Comparison of ENCODE assay signal across 1 cellular context in genomic region chr12:104478396-104479140, GRCh38.
A peak's percentile ranks its signal among the peaks of the same experiment; 100 is the strongest.
TF ChIP-seq lines count a peak whose summit lies in the region.

No MANE protein-coding gene starts in this region.

TF ChIP-seq in GM12878, 131 proteins besides CTCF, POLR2A, EP300 and RAD21 (continued from another document and continues in another):
- TF ChIP-seq CEBPZ (IDR thresholded peaks at IDR 0.05; ENCODE audit: low read depth, low read length) = no peak
- TF ChIP-seq SMAD5 (IDR thresholded peaks at IDR 0.05; ENCODE audit: low read depth) = no peak
- TF ChIP-seq MEF2B (IDR thresholded peaks at IDR 0.05; ENCODE audit: partially characterized antibody, poor library complexity, severe bottlenecking) = peak; percentile 94
- no peak for TF ChIP-seq SUZ12 (IDR thresholded peaks at IDR 0.05; ENCODE audit: unreplicated experiment)
- TF ChIP-seq NFIC (IDR thresholded peaks at IDR 0.05; ENCODE audit: low read depth, low read length) = peak; percentile 97
- TF ChIP-seq TCF7 (IDR thresholded peaks at IDR 0.05; ENCODE audit: borderline replicate concordance) = no peak
- TF ChIP-seq, protein P1, sequence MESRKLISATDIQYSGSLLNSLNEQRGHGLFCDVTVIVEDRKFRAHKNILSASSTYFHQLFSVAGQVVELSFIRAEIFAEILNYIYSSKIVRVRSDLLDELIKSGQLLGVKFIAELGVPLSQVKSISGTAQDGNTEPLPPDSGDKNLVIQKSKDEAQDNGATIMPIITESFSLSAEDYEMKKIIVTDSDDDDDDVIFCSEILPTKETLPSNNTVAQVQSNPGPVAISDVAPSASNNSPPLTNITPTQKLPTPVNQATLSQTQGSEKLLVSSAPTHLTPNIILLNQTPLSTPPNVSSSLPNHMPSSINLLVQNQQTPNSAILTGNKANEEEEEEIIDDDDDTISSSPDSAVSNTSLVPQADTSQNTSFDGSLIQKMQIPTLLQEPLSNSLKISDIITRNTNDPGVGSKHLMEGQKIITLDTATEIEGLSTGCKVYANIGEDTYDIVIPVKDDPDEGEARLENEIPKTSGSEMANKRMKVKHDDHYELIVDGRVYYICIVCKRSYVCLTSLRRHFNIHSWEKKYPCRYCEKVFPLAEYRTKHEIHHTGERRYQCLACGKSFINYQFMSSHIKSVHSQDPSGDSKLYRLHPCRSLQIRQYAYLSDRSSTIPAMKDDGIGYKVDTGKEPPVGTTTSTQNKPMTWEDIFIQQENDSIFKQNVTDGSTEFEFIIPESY (IDR thresholded peaks at IDR 0.05) = no peak
- 0 out of 2 replicates have a peak, but pooled peaks have one; percentile 37 for TF ChIP-seq STAT1 (conservative IDR thresholded peaks at IDR 0.05)
- TF ChIP-seq BMI1 (IDR thresholded peaks at IDR 0.05; ENCODE audit: borderline replicate concordance) = no peak
- no peak for TF ChIP-seq NRF1 (conservative IDR thresholded peaks at IDR 0.05; ENCODE audit: low read depth, low read length)
- TF ChIP-seq DPF2 (IDR thresholded peaks at IDR 0.05) = peak; percentile 91
- TF ChIP-seq, protein P2, sequence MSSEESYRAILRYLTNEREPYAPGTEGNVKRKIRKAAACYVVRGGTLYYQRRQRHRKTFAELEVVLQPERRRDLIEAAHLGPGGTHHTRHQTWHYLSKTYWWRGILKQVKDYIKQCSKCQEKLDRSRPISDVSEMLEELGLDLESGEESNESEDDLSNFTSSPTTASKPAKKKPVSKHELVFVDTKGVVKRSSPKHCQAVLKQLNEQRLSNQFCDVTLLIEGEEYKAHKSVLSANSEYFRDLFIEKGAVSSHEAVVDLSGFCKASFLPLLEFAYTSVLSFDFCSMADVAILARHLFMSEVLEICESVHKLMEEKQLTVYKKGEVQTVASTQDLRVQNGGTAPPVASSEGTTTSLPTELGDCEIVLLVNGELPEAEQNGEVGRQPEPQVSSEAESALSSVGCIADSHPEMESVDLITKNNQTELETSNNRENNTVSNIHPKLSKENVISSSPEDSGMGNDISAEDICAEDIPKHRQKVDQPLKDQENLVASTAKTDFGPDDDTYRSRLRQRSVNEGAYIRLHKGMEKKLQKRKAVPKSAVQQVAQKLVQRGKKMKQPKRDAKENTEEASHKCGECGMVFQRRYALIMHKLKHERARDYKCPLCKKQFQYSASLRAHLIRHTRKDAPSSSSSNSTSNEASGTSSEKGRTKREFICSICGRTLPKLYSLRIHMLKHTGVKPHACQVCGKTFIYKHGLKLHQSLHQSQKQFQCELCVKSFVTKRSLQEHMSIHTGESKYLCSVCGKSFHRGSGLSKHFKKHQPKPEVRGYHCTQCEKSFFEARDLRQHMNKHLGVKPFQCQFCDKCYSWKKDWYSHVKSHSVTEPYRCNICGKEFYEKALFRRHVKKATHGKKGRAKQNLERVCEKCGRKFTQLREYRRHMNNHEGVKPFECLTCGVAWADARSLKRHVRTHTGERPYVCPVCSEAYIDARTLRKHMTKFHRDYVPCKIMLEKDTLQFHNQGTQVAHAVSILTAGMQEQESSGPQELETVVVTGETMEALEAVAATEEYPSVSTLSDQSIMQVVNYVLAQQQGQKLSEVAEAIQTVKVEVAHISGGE (CRISPR knock-in tag; IDR thresholded peaks at IDR 0.05) = no peak
- no peak for TF ChIP-seq NFXL1 (IDR thresholded peaks at IDR 0.05; ENCODE audit: borderline replicate concordance)
- TF ChIP-seq WRNIP1 (IDR thresholded peaks at IDR 0.05; ENCODE audit: borderline replicate concordance, low read depth, low read length) = peak; percentile 56; the same call in 1 of the 2 replicates
- TF ChIP-seq IKZF1 (conservative IDR thresholded peaks at IDR 0.05) = peak; percentile 98
- peak; percentile 60 for TF ChIP-seq RELA (IDR thresholded peaks at IDR 0.05; ENCODE audit: borderline replicate concordance, partially characterized antibody)
- TF ChIP-seq CHD4 (IDR thresholded peaks at IDR 0.05) = no peak
- no peak; the same call in 1 of the 2 replicates for TF ChIP-seq LARP7 (IDR thresholded peaks at IDR 0.05)
- peak; percentile 40; the same call in 1 of the 2 replicates for TF ChIP-seq JUNB (IDR thresholded peaks at IDR 0.05)
- no peak for TF ChIP-seq YBX1 (IDR thresholded peaks at IDR 0.05)
- no peak for TF ChIP-seq USF1 (IDR thresholded peaks at IDR 0.05; ENCODE audit: borderline replicate concordance, extremely low read length, insufficient read depth, low read depth, low read length)
- TF ChIP-seq ZNF384 (IDR thresholded peaks at IDR 0.05; ENCODE audit: borderline replicate concordance, low read depth, low read length) = no peak
- TF ChIP-seq ZNF207 (IDR thresholded peaks at IDR 0.05; ENCODE audit: borderline replicate concordance) = peak; percentile 60; the same call in 1 of the 2 replicates
- TF ChIP-seq, protein P3, sequence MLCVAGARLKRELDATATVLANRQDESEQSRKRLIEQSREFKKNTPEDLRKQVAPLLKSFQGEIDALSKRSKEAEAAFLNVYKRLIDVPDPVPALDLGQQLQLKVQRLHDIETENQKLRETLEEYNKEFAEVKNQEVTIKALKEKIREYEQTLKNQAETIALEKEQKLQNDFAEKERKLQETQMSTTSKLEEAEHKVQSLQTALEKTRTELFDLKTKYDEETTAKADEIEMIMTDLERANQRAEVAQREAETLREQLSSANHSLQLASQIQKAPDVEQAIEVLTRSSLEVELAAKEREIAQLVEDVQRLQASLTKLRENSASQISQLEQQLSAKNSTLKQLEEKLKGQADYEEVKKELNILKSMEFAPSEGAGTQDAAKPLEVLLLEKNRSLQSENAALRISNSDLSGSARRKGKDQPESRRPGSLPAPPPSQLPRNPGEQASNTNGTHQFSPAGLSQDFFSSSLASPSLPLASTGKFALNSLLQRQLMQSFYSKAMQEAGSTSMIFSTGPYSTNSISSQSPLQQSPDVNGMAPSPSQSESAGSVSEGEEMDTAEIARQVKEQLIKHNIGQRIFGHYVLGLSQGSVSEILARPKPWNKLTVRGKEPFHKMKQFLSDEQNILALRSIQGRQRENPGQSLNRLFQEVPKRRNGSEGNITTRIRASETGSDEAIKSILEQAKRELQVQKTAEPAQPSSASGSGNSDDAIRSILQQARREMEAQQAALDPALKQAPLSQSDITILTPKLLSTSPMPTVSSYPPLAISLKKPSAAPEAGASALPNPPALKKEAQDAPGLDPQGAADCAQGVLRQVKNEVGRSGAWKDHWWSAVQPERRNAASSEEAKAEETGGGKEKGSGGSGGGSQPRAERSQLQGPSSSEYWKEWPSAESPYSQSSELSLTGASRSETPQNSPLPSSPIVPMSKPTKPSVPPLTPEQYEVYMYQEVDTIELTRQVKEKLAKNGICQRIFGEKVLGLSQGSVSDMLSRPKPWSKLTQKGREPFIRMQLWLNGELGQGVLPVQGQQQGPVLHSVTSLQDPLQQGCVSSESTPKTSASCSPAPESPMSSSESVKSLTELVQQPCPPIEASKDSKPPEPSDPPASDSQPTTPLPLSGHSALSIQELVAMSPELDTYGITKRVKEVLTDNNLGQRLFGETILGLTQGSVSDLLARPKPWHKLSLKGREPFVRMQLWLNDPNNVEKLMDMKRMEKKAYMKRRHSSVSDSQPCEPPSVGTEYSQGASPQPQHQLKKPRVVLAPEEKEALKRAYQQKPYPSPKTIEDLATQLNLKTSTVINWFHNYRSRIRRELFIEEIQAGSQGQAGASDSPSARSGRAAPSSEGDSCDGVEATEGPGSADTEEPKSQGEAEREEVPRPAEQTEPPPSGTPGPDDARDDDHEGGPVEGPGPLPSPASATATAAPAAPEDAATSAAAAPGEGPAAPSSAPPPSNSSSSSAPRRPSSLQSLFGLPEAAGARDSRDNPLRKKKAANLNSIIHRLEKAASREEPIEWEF (IDR thresholded peaks at IDR 0.05; ENCODE audit: insufficient replicate concordance, low read depth, low read length) = peak; percentile 17
- peak; percentile 44; the same call in 1 of the 2 replicates for TF ChIP-seq RAD51 (IDR thresholded peaks at IDR 0.05)
- TF ChIP-seq IRF3 (IDR thresholded peaks at IDR 0.05) = no peak
- TF ChIP-seq E2F8 (IDR thresholded peaks at IDR 0.05; ENCODE audit: low read depth, partially characterized antibody) = peak; percentile 16
- peak in 1 of 2 experiments; percentile 72; a peak in 2 of 3 replicates for TF ChIP-seq EGR1 (IDR thresholded peaks at IDR 0.05; ENCODE audit: borderline replicate concordance in 1 of 2, low read depth in 2 of 2, low read length in 2 of 2)
- TF ChIP-seq ZBED1 (IDR thresholded peaks at IDR 0.05; ENCODE audit: borderline replicate concordance) = peak; percentile 82; the same call in 1 of the 2 replicates
- TF ChIP-seq HCFC1 (IDR thresholded peaks at IDR 0.05; ENCODE audit: low read length) = no peak
- TF ChIP-seq POLR2AphosphoS2 (IDR thresholded peaks at IDR 0.05; ENCODE audit: low read depth, low read length) = no peak
- no peak for TF ChIP-seq STAT3 (IDR thresholded peaks at IDR 0.05; ENCODE audit: low read depth, low read length)
- TF ChIP-seq SMAD1 (IDR thresholded peaks at IDR 0.05; ENCODE audit: low read depth, partially characterized antibody) = peak; percentile 68
- TF ChIP-seq TARDBP (IDR thresholded peaks at IDR 0.05; ENCODE audit: borderline replicate concordance) = no peak
- TF ChIP-seq, protein P4, sequence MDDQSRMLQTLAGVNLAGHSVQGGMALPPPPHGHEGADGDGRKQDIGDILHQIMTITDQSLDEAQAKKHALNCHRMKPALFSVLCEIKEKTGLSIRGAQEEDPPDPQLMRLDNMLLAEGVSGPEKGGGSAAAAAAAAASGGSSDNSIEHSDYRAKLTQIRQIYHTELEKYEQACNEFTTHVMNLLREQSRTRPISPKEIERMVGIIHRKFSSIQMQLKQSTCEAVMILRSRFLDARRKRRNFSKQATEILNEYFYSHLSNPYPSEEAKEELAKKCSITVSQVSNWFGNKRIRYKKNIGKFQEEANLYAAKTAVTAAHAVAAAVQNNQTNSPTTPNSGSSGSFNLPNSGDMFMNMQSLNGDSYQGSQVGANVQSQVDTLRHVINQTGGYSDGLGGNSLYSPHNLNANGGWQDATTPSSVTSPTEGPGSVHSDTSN (IDR thresholded peaks at IDR 0.05; ENCODE audit: insufficient replicate concordance, low read depth, low read length) = no peak
- TF ChIP-seq, protein P5, sequence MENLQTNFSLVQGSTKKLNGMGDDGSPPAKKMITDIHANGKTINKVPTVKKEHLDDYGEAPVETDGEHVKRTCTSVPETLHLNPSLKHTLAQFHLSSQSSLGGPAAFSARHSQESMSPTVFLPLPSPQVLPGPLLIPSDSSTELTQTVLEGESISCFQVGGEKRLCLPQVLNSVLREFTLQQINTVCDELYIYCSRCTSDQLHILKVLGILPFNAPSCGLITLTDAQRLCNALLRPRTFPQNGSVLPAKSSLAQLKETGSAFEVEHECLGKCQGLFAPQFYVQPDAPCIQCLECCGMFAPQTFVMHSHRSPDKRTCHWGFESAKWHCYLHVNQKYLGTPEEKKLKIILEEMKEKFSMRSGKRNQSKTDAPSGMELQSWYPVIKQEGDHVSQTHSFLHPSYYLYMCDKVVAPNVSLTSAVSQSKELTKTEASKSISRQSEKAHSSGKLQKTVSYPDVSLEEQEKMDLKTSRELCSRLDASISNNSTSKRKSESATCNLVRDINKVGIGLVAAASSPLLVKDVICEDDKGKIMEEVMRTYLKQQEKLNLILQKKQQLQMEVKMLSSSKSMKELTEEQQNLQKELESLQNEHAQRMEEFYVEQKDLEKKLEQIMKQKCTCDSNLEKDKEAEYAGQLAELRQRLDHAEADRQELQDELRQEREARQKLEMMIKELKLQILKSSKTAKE (IDR thresholded peaks at IDR 0.05; ENCODE audit: low read depth, poor library complexity, severe bottlenecking) = peak; percentile 87
